ENCODE assay signal across 30 cellular contexts in genomic region chrX:98956014-98956413, GRCh38.
DNase-seq lines count a peak whose midpoint lies in the region; FAIRE-seq and TF ChIP-seq lines count a peak whose summit lies in the region.
"Had no signal": no experiment of that assay in that cellular context is flagged by ENCODE, and none has a peak within 500 bp of the region (broad histone marks: within the 10 kb centered on the region; RNA-seq: fewer than 3 reads in every experiment).

No MANE protein-coding gene starts in this region.

- no peak overlapping the region for H2BK120ac ChIP-seq in H1 (replicated peaks; ENCODE audit: low read depth, low read length)

- H3K4ac ChIP-seq in H1 (replicated peaks; ENCODE audit: insufficient read length, low read depth, low read length): no peak overlapping the region

- CTCF ChIA-PET in PC-9 (lab: Charles Lee): no interaction called here
- CTCF ChIA-PET in H1 (lab: Charles Lee; ENCODE audit: partially characterized antibody): interaction anchor here (1.0 to 1.6 kb wide), 2 partner anchors 11 to 67 kb away, joined by 4 to 5 read pairs; no protein-coding TSS in a partner anchor
- CTCF ChIA-PET in Calu3 (lab: Charles Lee): no interaction called here

- POLR2A ChIA-PET in PC-9 (lab: Charles Lee; ENCODE audit: unreplicated experiment): no interaction called here
- POLR2A ChIA-PET in H1 (lab: Charles Lee; ENCODE audit: partially characterized antibody): no interaction called here

- no peak overlapping the region for H3K27ac ChIP-seq in PC-9
- no peak overlapping the region for H3K27ac ChIP-seq in H1 (ENCODE audit: low read depth, low read length)
- H3K27ac ChIP-seq in neural progenitor cell: no peak overlapping the region
- H3K27ac ChIP-seq: breast epithelium, gastroesophageal sphincter, pancreas had no signal

- H3K4me1 Mint-ChIP-seq in neural progenitor cell (no peaks in the 10 kb centered on the region), Calu3 (ENCODE audit: low read depth, unreplicated experiment) (no peaks in the 10 kb centered on the region)
- H3K4me1 Mint-ChIP-seq: activated CD4-positive, alpha-beta T cell treated with anti-CD3 and anti-CD28 coated beads, Interleukin-2, amount 10 ng/mL, durations not matched to agents 7 days and 5 days; nephron; stimulated activated naive B cell treated with anti-CD40 and anti-IgM and Interleukin-4, amounts not matched to agents 10 μg/mL and 1 μg/mL and 100 μg/mL, for 72 hours had no signal

- H2AK5ac ChIP-seq in H1 (ENCODE audit: low read depth, low read length): no peak overlapping the region

- no peaks in the 10 kb centered on the region for H3K23me2 ChIP-seq in H1 (ENCODE audit: low read depth, low read length)

- H3K14ac ChIP-seq in H1 (ENCODE audit: insufficient read length): no peak overlapping the region

- no peaks in the 10 kb centered on the region for H3K4me1 ChIP-seq in PC-9 (replicated peaks; ENCODE audit: insufficient read depth)
- H3K4me1 ChIP-seq in H1 (replicated peaks in 1 of 4; ENCODE audit: control insufficient read depth in 3 of 4, insufficient read depth in 4 of 4, low read length in 3 of 4): no peaks in the 10 kb centered on the region
- no peaks in the 10 kb centered on the region for H3K4me1 ChIP-seq in neural progenitor cell
- H3K4me1 ChIP-seq: breast epithelium, gastroesophageal sphincter, pancreas had no signal

- H3K27me3 Mint-ChIP-seq in neural progenitor cell (ENCODE audit: insufficient read depth, low read depth) (peaks cover 2% of the 10 kb centered on the region), Calu3 (ENCODE audit: unreplicated experiment) (no peaks in the 10 kb centered on the region)
- H3K27me3 Mint-ChIP-seq: activated CD4-positive, alpha-beta T cell treated with anti-CD3 and anti-CD28 coated beads, Interleukin-2, amount 10 ng/mL, durations not matched to agents 7 days and 5 days; activated naive CD8-positive, alpha-beta T cell; stimulated activated naive B cell treated with anti-CD40 and anti-IgM and Interleukin-4, amounts not matched to agents 10 μg/mL and 1 μg/mL and 100 μg/mL, for 72 hours had no signal

- H4K5ac ChIP-seq in H1 (ENCODE audit: insufficient read length, low read depth, low read length): no peak overlapping the region

- H3K79me2 ChIP-seq in PC-9 (ENCODE audit: low read depth) (no peaks in the 10 kb centered on the region), H1 (ENCODE audit: control insufficient read depth in 1 of 2, insufficient read depth in 2 of 2, low read length in 2 of 2) (no peaks in the 10 kb centered on the region), neural progenitor cell (ENCODE audit: low read depth) (no peaks in the 10 kb centered on the region)

- no peaks in the 10 kb centered on the region for H3K9me2 ChIP-seq in PC-9 (ENCODE audit: insufficient read depth)

- intact Hi-C loops in PC-9 (cut with micrococcal nuclease; ENCODE audit: unreplicated experiment) (no loop called here), Calu3 (cut with micrococcal nuclease; ENCODE audit: unreplicated experiment) (no loop called here)

- WGBS in H1 (ENCODE audit: extremely low coverage in 1 of 2, insufficient coverage in 1 of 2, insufficient read length in 1 of 2, insufficient replicate concordance in 2 of 2, low coverage in 1 of 2, low lambda C conversion rate in 2 of 2, missing lambda C conversion rate in 1 of 2), 2 experiments: 67% methylated on average over 1 of the region's 2 CpGs; no CpG with 5 or more reads in 1 of the 2 experiments

- H3K4me3 Mint-ChIP-seq in neural progenitor cell: no peak overlapping the region
- no peak overlapping the region for H3K4me3 Mint-ChIP-seq in Calu3 (ENCODE audit: low read depth, unreplicated experiment)
- H3K4me3 Mint-ChIP-seq: activated CD4-positive, alpha-beta T cell treated with anti-CD3 and anti-CD28 coated beads, Interleukin-2, amount 10 ng/mL, durations not matched to agents 7 days and 5 days; activated naive CD8-positive, alpha-beta T cell; HFFc6; nephron; stimulated activated naive B cell treated with anti-CD40 and anti-IgM and Interleukin-4, amounts not matched to agents 10 μg/mL and 1 μg/mL and 100 μg/mL, for 72 hours had no signal

- H3K18ac ChIP-seq in H1 (ENCODE audit: extremely low read depth, low read length): no peak overlapping the region

- H3F3A ChIP-seq in PC-9 (ENCODE audit: insufficient read depth, low read depth) (no peaks in the 10 kb centered on the region), neural progenitor cell (ENCODE audit: low read depth) (no peaks in the 10 kb centered on the region)

- H3K4me3 ChIP-seq in PC-9 (no peak overlapping the region), H1 (ENCODE audit: extremely low read depth in 1 of 4, insufficient read depth in 2 of 4, low read depth in 3 of 4, low read length in 4 of 4) (no peak overlapping the region), neural progenitor cell (no peak overlapping the region)
- H3K4me3 ChIP-seq: breast epithelium, gastroesophageal sphincter, pancreas had no signal

- no peak for TF ChIP-seq POLR2A in H1 (IDR thresholded peaks at IDR 0.05; ENCODE audit: control extremely low read depth in 1 of 2, low read depth in 2 of 2, low read length in 2 of 2)

- peak; percentile 43 to 55; a peak in 3 of 4 replicates for TF ChIP-seq RAD21 in H1 (IDR thresholded peaks at IDR 0.05 in 1 of 2, conservative IDR thresholded peaks at IDR 0.05 in 1 of 2; ENCODE audit: low read depth in 2 of 2, low read length in 2 of 2)

- no peak overlapping the region for H2BK12ac ChIP-seq in H1 (ENCODE audit: low read depth, low read length)

- H4K20me1 ChIP-seq in PC-9 (ENCODE audit: insufficient read depth): no peaks in the 10 kb centered on the region
- no peaks in the 10 kb centered on the region for H4K20me1 ChIP-seq in H1 (replicated peaks in 1 of 2; ENCODE audit: control insufficient read depth in 1 of 2, insufficient read depth in 2 of 2, low read length in 2 of 2)
- no peaks in the 10 kb centered on the region for H4K20me1 ChIP-seq in neural progenitor cell (ENCODE audit: low read depth)

- no peak overlapping the region for H4K91ac ChIP-seq in H1 (replicated peaks; ENCODE audit: insufficient read length, low read length)

- no peaks in the 10 kb centered on the region for H3K27me3 ChIP-seq in PC-9 (ENCODE audit: insufficient read depth, low read depth)
- no peaks in the 10 kb centered on the region for H3K27me3 ChIP-seq in H1 (replicated peaks in 1 of 4; ENCODE audit: control insufficient read depth in 3 of 4, extremely low read depth in 1 of 4, insufficient read depth in 3 of 4, low read length in 3 of 4)
- H3K27me3 ChIP-seq in neural progenitor cell: no peaks in the 10 kb centered on the region
- H3K27me3 ChIP-seq: gastroesophageal sphincter, pancreas had no signal

- H2AFZ ChIP-seq in PC-9 (no peak overlapping the region), H1 (ENCODE audit: low read length) (0 out of 2 replicates have a peak overlapping the region, but pooled peaks have one; percentile 62), neural progenitor cell (replicated peaks) (no peak overlapping the region)

- 0 out of 2 replicates have a peak, but pooled peaks have one; percentile 15 for TF ChIP-seq CTCF in PC-9 (conservative IDR thresholded peaks at IDR 0.05)
- TF ChIP-seq CTCF in H1 (IDR thresholded peaks at IDR 0.05; ENCODE audit: control extremely low read depth in 1 of 3, insufficient read depth in 1 of 3, low read depth in 1 of 3, low read length in 3 of 3): peak; percentile 28 to 57 (median 39)
- peak; percentile 26 for TF ChIP-seq CTCF in neural progenitor cell (IDR thresholded peaks at IDR 0.05)
- TF ChIP-seq CTCF in Calu3 (IDR thresholded peaks at IDR 0.05; ENCODE audit: unreplicated experiment): no peak

- H2BK20ac ChIP-seq in H1 (ENCODE audit: low read length): no peak overlapping the region

- no peak overlapping the region for H2BK15ac ChIP-seq in H1 (ENCODE audit: low read length)

- H3K9ac ChIP-seq in H1 (replicated peaks in 1 of 4; ENCODE audit: extremely low read depth in 1 of 4, low read depth in 3 of 4, low read length in 3 of 4) (no peak overlapping the region), neural progenitor cell (no peak overlapping the region)

- H3K27ac Mint-ChIP-seq in neural progenitor cell (no peak overlapping the region), Calu3 (ENCODE audit: unreplicated experiment) (no peak overlapping the region)
- H3K27ac Mint-ChIP-seq: activated CD4-positive, alpha-beta T cell treated with anti-CD3 and anti-CD28 coated beads, Interleukin-2, amount 10 ng/mL, durations not matched to agents 7 days and 5 days; activated naive CD8-positive, alpha-beta T cell; HFFc6; nephron; stimulated activated naive B cell treated with anti-CD40 and anti-IgM and Interleukin-4, amounts not matched to agents 10 μg/mL and 1 μg/mL and 100 μg/mL, for 72 hours had no signal

- peak; percentile 80 for FAIRE-seq in H1 (lab: Jason Lieb, UNC)
- FAIRE-seq: D721Med, GM18507, pancreas, small intestine had no signal

- no peaks in the 10 kb centered on the region for H3K9me3 ChIP-seq in PC-9 (ENCODE audit: insufficient read depth, low read depth)
- H3K9me3 ChIP-seq in H1 (ENCODE audit: insufficient read depth in 2 of 2, low read depth in 1 of 2, low read length in 1 of 2): no peaks in the 10 kb centered on the region
- H3K9me3 ChIP-seq in neural progenitor cell (ENCODE audit: low read depth): peaks cover 7% of the 10 kb centered on the region
- H3K9me3 ChIP-seq: gastroesophageal sphincter, pancreas had no signal

- H3K4me2 ChIP-seq in PC-9 (no peak overlapping the region), H1 (ENCODE audit: insufficient read depth in 1 of 2, low read depth in 2 of 2, low read length in 2 of 2) (no peak overlapping the region), neural progenitor cell (no peak overlapping the region)

- DNase-seq in DMS 273 (lab: John Stamatoyannopoulos, UW; ENCODE audit: unreplicated experiment): peak; percentile 14
- DNase-seq in DMS 273 treated with DMSO at 0.1 percent for 48 hours (lab: John Stamatoyannopoulos, UW): no peak
- no peak for DNase-seq in PC-9
- DNase-seq in H1 (ENCODE audit: low read depth in 1 of 2, low spot score in 2 of 2): no peak
- peak; percentile 7 for DNase-seq in neural progenitor cell (ENCODE audit: low spot score)
- DNase-seq in NCI-H526 treated with DMSO at 0.1 percent for 48 hours (lab: John Stamatoyannopoulos, UW): no peak
- DNase-seq in Calu3: no peak
- no peak for DNase-seq in NCI-H146 treated with DMSO at 0.1 percent for 48 hours (lab: John Stamatoyannopoulos, UW; ENCODE audit: unreplicated experiment)
- DNase-seq: 8988T; activated CD4-positive, alpha-beta T cell treated with anti-CD3 and anti-CD28 coated beads, Interleukin-2, amount 10 ng/mL, durations not matched to agents 7 days and 5 days; activated effector memory CD4-positive, alpha-beta T cell treated with Interleukin-2 at 50 U/mL for 16 hours; activated T-cell treated with anti-CD3 and anti-CD28 coated beads, Interleukin-2, amount 50 U/mL, for 1 hour; EL; HFFc6; NCI-H1092 treated with DMSO at 0.1 percent for 48 hours; NCI-H187; NCI-H510A treated with DMSO at 0.1 percent for 48 hours; pancreas; retina; SHP77; small intestine; stimulated activated naive B cell treated with anti-CD40 and anti-IgM and Interleukin-4, amounts not matched to agents 10 μg/mL and 1 μg/mL and 100 μg/mL, for 72 hours; substantia nigra; SW 1271 had no signal

- H3K9me3 Mint-ChIP-seq in neural progenitor cell (peaks cover 16% of the 10 kb centered on the region), Calu3 (ENCODE audit: low read depth, unreplicated experiment) (peaks cover 18% of the 10 kb centered on the region)

- H3K36me3 Mint-ChIP-seq in neural progenitor cell (peaks cover 6% of the 10 kb centered on the region), Calu3 (ENCODE audit: insufficient read depth, unreplicated experiment) (no peaks in the 10 kb centered on the region)
- H3K36me3 Mint-ChIP-seq: activated naive CD8-positive, alpha-beta T cell; stimulated activated naive B cell treated with anti-CD40 and anti-IgM and Interleukin-4, amounts not matched to agents 10 μg/mL and 1 μg/mL and 100 μg/mL, for 72 hours had no signal

- no peak overlapping the region for H4K8ac ChIP-seq in H1 (ENCODE audit: extremely low read depth, insufficient read depth, low read length)

- TF ChIP-seq EP300 in H1 (IDR thresholded peaks at IDR 0.05; ENCODE audit: borderline replicate concordance in 1 of 2, low read depth in 2 of 2, low read length in 2 of 2): no peak

- no TSS peak for BruUV-seq in PC-9 (replicated peaks; lab: Mats Ljungman, UMichigan)
- no TSS peak for BruUV-seq in Calu3 (replicated peaks; lab: Mats Ljungman, UMichigan)

- no peaks in the 10 kb centered on the region for H3K79me1 ChIP-seq in H1 (ENCODE audit: low read depth, low read length)

- H3K36me3 ChIP-seq in PC-9 (ENCODE audit: low read depth): no peaks in the 10 kb centered on the region
- H3K36me3 ChIP-seq in H1 (ENCODE audit: control insufficient read depth in 2 of 4, insufficient read depth in 4 of 4, low read length in 3 of 4): no peaks in the 10 kb centered on the region
- no peaks in the 10 kb centered on the region for H3K36me3 ChIP-seq in neural progenitor cell
- H3K36me3 ChIP-seq: breast epithelium, gastroesophageal sphincter, pancreas had no signal

- no peak overlapping the region for H2BK5ac ChIP-seq in H1 (ENCODE audit: low read depth, low read length)

- no peak overlapping the region for H3K56ac ChIP-seq in H1 (replicated peaks; ENCODE audit: insufficient read length, low read depth, low read length)

- H3K23ac ChIP-seq in H1 (ENCODE audit: insufficient read length): no peak overlapping the region

Comparison
In these comparisons a context has a peak if more than half of its experiments do, and no peak if none do; other contexts are left out.
1. DNase-seq: peak in DMS 273 (single experiment) and neural progenitor cell (single experiment); none in DMS 273 treated with DMSO at 0.1 percent for 48 hours (single experiment), PC-9 (0 of 2), H1 (0 of 2), NCI-H526 treated with DMSO at 0.1 percent for 48 hours (single experiment), Calu3 (single experiment) and NCI-H146 treated with DMSO at 0.1 percent for 48 hours (single experiment).